Comparison of ENCODE assay signal across 14 cellular contexts in genomic region chr13:101455863-101456262, GRCh38. TPM values are rescaled to one million over a fixed set of nuclear protein-coding genes. Genes with fewer than 3 reads are reported as not detected.
DNase-seq lines count a peak whose midpoint lies in the region; ATAC-seq, FAIRE-seq and TF ChIP-seq lines count a peak whose summit lies in the region.
"Had no signal": no experiment of that assay in that cellular context is flagged by ENCODE, and none has a peak within 500 bp of the region (broad histone marks: within the 10 kb centered on the region; RNA-seq: fewer than 3 reads in every experiment).

No MANE protein-coding gene starts in this region.

- peak in 1 of 2 donors; percentile 11 for TF ChIP-seq POLR2A in tibial nerve (IDR thresholded peaks at IDR 0.05)

- H3K4me3 ChIP-seq in mammary epithelial cell (replicated peaks in 1 of 3; ENCODE audit: insufficient read depth in 1 of 3, low read depth in 2 of 3, low read length in 3 of 3) (no peak overlapping the region), tibial nerve (peak overlapping the region in 1 of 4 donors; percentile 1)

- H3K27ac ChIP-seq in mammary epithelial cell (ENCODE audit: insufficient read depth, low read depth, low read length) (peak overlapping the region; percentile 89), tibial nerve (peak overlapping the region in 2 of 4 donors; percentile 40 to 86)

- TF ChIP-seq CTCF in mammary epithelial cell (conservative IDR thresholded peaks at IDR 0.05 in 1 of 2, IDR thresholded peaks at IDR 0.05 in 1 of 2; ENCODE audit: extremely low read depth in 1 of 2, insufficient read depth in 1 of 2, low read depth in 1 of 2, low read length in 2 of 2) (no peak), tibial nerve (IDR thresholded peaks at IDR 0.05) (no peak)

- no peak for TF ChIP-seq EP300 in tibial nerve (IDR thresholded peaks at IDR 0.05)

- H3K27me3 ChIP-seq in mammary epithelial cell (ENCODE audit: insufficient read depth, low read length) = no peaks in the 10 kb centered on the region
- H3K27me3 ChIP-seq in tibial nerve = no peaks in the 10 kb centered on the region

- H3K9ac ChIP-seq in mammary epithelial cell (ENCODE audit: insufficient read depth, low read length) = no peak overlapping the region

- CTCF ChIA-PET in mammary epithelial cell (lab: Charles Lee; ENCODE audit: low non-redundant PET) = no interaction called here

- H3K36me3 ChIP-seq in mammary epithelial cell (ENCODE audit: insufficient read depth, low read length) (no peaks in the 10 kb centered on the region), tibial nerve (no peaks in the 10 kb centered on the region)
- H3K36me3 ChIP-seq: BE2C had no signal

- peak overlapping the region; percentile 60 for H3K4me2 ChIP-seq in mammary epithelial cell (ENCODE audit: insufficient read depth, low read depth, low read length)

- H3K4me1 ChIP-seq in mammary epithelial cell (ENCODE audit: insufficient read depth, low read length) (peaks cover 59% of the 10 kb centered on the region), tibial nerve (peaks cover 0 to 32% (median 9%) of the 10 kb centered on the region in 4 donors)
- H3K4me1 ChIP-seq: BE2C had no signal

- H2AFZ ChIP-seq in mammary epithelial cell (ENCODE audit: low read depth, low read length) = no peak overlapping the region

- no peak for ATAC-seq in HG03565 (IDR thresholded peaks at IDR 0.05; ENCODE audit: unreplicated experiment)
- ATAC-seq: naive thymus-derived CD4-positive, alpha-beta T cell had no signal

- no peaks in the 10 kb centered on the region for H3K79me2 ChIP-seq in mammary epithelial cell (ENCODE audit: insufficient read depth, low read length)

- no TSS peak for BruUV-seq in mammary epithelial cell (replicated peaks; lab: Mats Ljungman, UMichigan)

- dilution Hi-C loops in mammary epithelial cell (cut with HindIII; ENCODE audit: low sequenced_read_pairs) = no loop called here

- FAIRE-seq in A204.1 (lab: Jason Lieb, UNC) = peak; percentile 83
- FAIRE-seq in HTR-8/SVneo (lab: Jason Lieb, UNC) = no peak

- DNase-seq in HTR-8/SVneo (ENCODE audit: insufficient read length, low spot score) (peak; percentile 62), mammary epithelial cell (peak; percentile 85), kidney glomerular epithelial cell (lab: John Stamatoyannopoulos, UW) (peak; percentile 94), iPS-NIHi11 (ENCODE audit: low spot score) (no peak), SIG-M5 treated with dmso at 0.1 percent for 504 hours (lab: John Stamatoyannopoulos, UW; ENCODE audit: unreplicated experiment) (no peak), tibial nerve (ENCODE audit: low spot score in 2 of 2) (no peak)
- DNase-seq: BE2C; hypothalamus; naive thymus-derived CD4-positive, alpha-beta T cell; NCI-H446 treated with DMSO at 0.1 percent for 48 hours; stimulated activated CD4-positive, alpha-beta T cell treated with anti-CD3 and anti-CD28 coated beads, Interleukin-4, amount 100 ng/mL, for 4 hours had no signal

- WGBS in mammary epithelial cell (ENCODE audit: low coverage, missing lambda C conversion rate) = 0% methylated on average over 3 of the region's 3 CpGs
- 7 to 12% methylated on average over 3 of the region's 3 CpGs for WGBS in tibial nerve, 2 donors

- H3K9me3 ChIP-seq in mammary epithelial cell (replicated peaks; ENCODE audit: insufficient read depth, low read length) (no peaks in the 10 kb centered on the region), tibial nerve (no peaks in the 10 kb centered on the region)
- H3K9me3 ChIP-seq: BE2C had no signal

- no peaks in the 10 kb centered on the region for H4K20me1 ChIP-seq in mammary epithelial cell (ENCODE audit: insufficient read depth, low read length)

- intact Hi-C loops in mammary epithelial cell (cut with micrococcal nuclease) = loop anchor here (2.0 to 10.0 kb wide), 3 partner anchors 39 to 245 kb away; partner anchors contain the start of gene NALCN

- in situ Hi-C loops in mammary epithelial cell (cut with MboI; ENCODE audit: low sequenced_read_pairs in 2 of 2) = no loop called here

RNA-seq across cellular contexts. Expression of gene ITGBL1, which starts 3.4 kb away (rescaled TPM):
- total RNA-seq in mammary epithelial cell (10 to 100 TPM in 1 of 2 donors, 1 to 10 TPM in 1; 5.5 to 16.7 TPM), tibial nerve (10 to 100 TPM; 26.4 to 81.4 (median 76.1) TPM)
- polyA plus RNA-seq in mammary epithelial cell = 0.23 TPM
- polyA minus RNA-seq in mammary epithelial cell = 5.1 TPM
- total RNA-seq: naive thymus-derived CD4-positive, alpha-beta T cell; T-helper 2 cell treated with Interferon-gamma antibody and Interleukin-4, amounts not matched to agents 100 ng/mL and 5 ng/mL, for 36 hours had no signal
- polyA plus RNA-seq: naive thymus-derived CD4-positive, alpha-beta T cell had no signal

RNA-seq across cellular contexts. Expression of gene NALCN, which starts 39.6 kb away (rescaled TPM):
- total RNA-seq in mammary epithelial cell = 1 to 10 TPM; 2.4 to 4.5 TPM
- 0.91 TPM for polyA plus RNA-seq in mammary epithelial cell
- polyA minus RNA-seq in mammary epithelial cell = not detected
- 10 to 100 TPM in 2 of 4 donors, 1 to 10 TPM in 2; 6.0 to 11.8 (median 8.7) TPM for total RNA-seq in tibial nerve
- total RNA-seq: naive thymus-derived CD4-positive, alpha-beta T cell; T-helper 2 cell treated with Interferon-gamma antibody and Interleukin-4, amounts not matched to agents 100 ng/mL and 5 ng/mL, for 36 hours had no signal
- polyA plus RNA-seq: naive thymus-derived CD4-positive, alpha-beta T cell had no signal

Comparison
In these comparisons a context has a peak if more than half of its experiments do, and no peak if none do; other contexts are left out.
1. DNase-seq: peak in HTR-8/SVneo (single experiment), mammary epithelial cell (single experiment) and kidney glomerular epithelial cell (single experiment); none in iPS-NIHi11 (single experiment), SIG-M5 treated with dmso at 0.1 percent for 504 hours (single experiment) and tibial nerve (0 of 2).